In genomic region chr10:102796407-102797176, GRCh38 we compare ENCODE assay signal across 7 cellular contexts. TPM values are rescaled to one million over a fixed set of nuclear protein-coding genes. Genes with fewer than 3 reads are reported as not detected.
DNase-seq lines count a peak whose midpoint lies in the region; ATAC-seq and TF ChIP-seq lines count a peak whose summit lies in the region.

No MANE protein-coding gene starts in this region.

- peak overlapping the region; percentile 50 for H3K4me3 Mint-ChIP-seq in stimulated activated naive CD8-positive, alpha-beta T cell treated with anti-CD3 and anti-CD28 coated beads, Interleukin-15, Interleukin-2, amounts not matched to agents 100 ng/mL and 50 ng/mL, for 24 hours

- peak overlapping the region; percentile 32 for H3K4me3 ChIP-seq in coronary artery

- peak; percentile 97 for ATAC-seq in HG03378 (IDR thresholded peaks at IDR 0.05; ENCODE audit: unreplicated experiment)

- H3K4me1 Mint-ChIP-seq in stimulated activated naive CD8-positive, alpha-beta T cell treated with anti-CD3 and anti-CD28 coated beads, Interleukin-15, Interleukin-2, amounts not matched to agents 100 ng/mL and 50 ng/mL, for 24 hours (ENCODE audit: low read depth): peaks cover 50% of the 10 kb centered on the region

- no peak for TF ChIP-seq CTCF in coronary artery (IDR thresholded peaks at IDR 0.05)

- peak overlapping the region; percentile 73 to 81 for H3K27ac ChIP-seq in coronary artery

- peak overlapping the region; percentile 87 for H3K27ac Mint-ChIP-seq in stimulated activated naive CD8-positive, alpha-beta T cell treated with anti-CD3 and anti-CD28 coated beads, Interleukin-15, Interleukin-2, amounts not matched to agents 100 ng/mL and 50 ng/mL, for 24 hours

- DNase-seq in GM19240 (ENCODE audit: insufficient read length, low spot score) (peak; percentile 73), coronary artery (ENCODE audit: low spot score) (peak; percentile 92), myocyte (ENCODE audit: low read depth) (peak; percentile 89), dedifferentiated amniotic fluid mesenchymal stem cell (ENCODE audit: extremely low spot score) (no peak)
- DNase-seq in activated CD4-positive, CD25-positive, alpha-beta regulatory T cell (lab: John Stamatoyannopoulos, UW): peak in 3 of 4 experiments; percentile 11 to 23 (median 16)

- H3K27me3 Mint-ChIP-seq in stimulated activated naive CD8-positive, alpha-beta T cell treated with anti-CD3 and anti-CD28 coated beads, Interleukin-15, Interleukin-2, amounts not matched to agents 100 ng/mL and 50 ng/mL, for 24 hours: no peaks in the 10 kb centered on the region

- H3K36me3 Mint-ChIP-seq in stimulated activated naive CD8-positive, alpha-beta T cell treated with anti-CD3 and anti-CD28 coated beads, Interleukin-15, Interleukin-2, amounts not matched to agents 100 ng/mL and 50 ng/mL, for 24 hours (ENCODE audit: low read depth): peaks cover 11% of the 10 kb centered on the region

- no peaks in the 10 kb centered on the region for H3K9me3 Mint-ChIP-seq in stimulated activated naive CD8-positive, alpha-beta T cell treated with anti-CD3 and anti-CD28 coated beads, Interleukin-15, Interleukin-2, amounts not matched to agents 100 ng/mL and 50 ng/mL, for 24 hours

RNA-seq across cellular contexts. Expression of gene CYP17A1, which starts 40.6 kb away (rescaled TPM):
- not detected in 2 replicates for total RNA-seq in myocyte
- 0.34 TPM for polyA plus RNA-seq in myocyte (2012)

RNA-seq across cellular contexts. Expression of gene WBP1L, which starts 52.8 kb away (rescaled TPM):
- total RNA-seq in myocyte: 57.2 and 57.7 TPM in 2 replicates
- polyA plus RNA-seq in myocyte (2012): 67.6 TPM

RNA-seq across cellular contexts. Expression of gene BORCS7, which starts 57.5 kb away (rescaled TPM):
- total RNA-seq in myocyte: 34.9 and 41.1 TPM in 2 replicates
- polyA plus RNA-seq in myocyte (2012): 25.2 TPM
